ENCODE assay signal across 8 cellular contexts in genomic region chr1:77281491-77282186, GRCh38. TPM values are rescaled to one million over a fixed set of nuclear protein-coding genes. Genes with fewer than 3 reads are reported as not detected.
A peak's percentile ranks its signal among the peaks of the same experiment; 100 is the strongest.
DNase-seq lines count a peak whose midpoint lies in the region; ATAC-seq, FAIRE-seq and TF ChIP-seq lines count a peak whose summit lies in the region.

Gene AK5 (plus strand): TSS chr1:77282019. CDS start chr1:77282314, 295 bp downstream.

- H3K27me3 ChIP-seq in HepG2 (ENCODE audit: control insufficient read depth in 1 of 2, insufficient read depth in 2 of 2, low read length in 2 of 2), result peaks cover 7 to 50% of the 10 kb centered on the region in 2 experiments; a peak in 4 of 5 replicates

- H2AFZ ChIP-seq in HepG2 (ENCODE audit: low read length), result no peak within 1 kb of the TSS

- H3K9me3 ChIP-seq in HepG2 (ENCODE audit: low read length), result no peaks in the 10 kb centered on the region

- TF ChIP-seq RAD21 in HepG2 (CRISPR knock-in tag; IDR thresholded peaks at IDR 0.05), result no peak

- WGBS in HepG2 (ENCODE audit: low lambda C conversion rate), result 13% methylated on average over 10 of the region's 71 CpGs

- BruUV-seq in HepG2 (replicated peaks; lab: Mats Ljungman, UMichigan), result no TSS peak

- TF ChIP-seq CTCF in HepG2 (CRISPR knock-in tag; IDR thresholded peaks at IDR 0.05), result no peak

- H3K79me2 ChIP-seq in HepG2 (ENCODE audit: insufficient read depth, low read length), result no peaks in the 10 kb centered on the region

- intact Hi-C loops in HepG2 (cut with micrococcal nuclease; ENCODE audit: unreplicated experiment), result no loop called here

- peak within 1 kb of the TSS; percentile 60 for H3K4me2 ChIP-seq in HepG2 (ENCODE audit: low read depth, low read length)

- peak within 1 kb of the TSS; percentile 24 to 64 (median 34); a peak in 4 of 6 replicates for H3K4me3 ChIP-seq in HepG2 (replicated peaks in 1 of 3; ENCODE audit: insufficient read depth in 1 of 3, low read depth in 2 of 3, low read length in 3 of 3)

- H3K36me3 ChIP-seq in HepG2 (replicated peaks in 1 of 2; ENCODE audit: control insufficient read depth in 1 of 2, insufficient read depth in 2 of 2, low read length in 2 of 2), result no peaks in the 10 kb centered on the region

- peak; percentile 57 for DNase-seq in ACHN
- DNase-seq in Kasumi-1 (lab: John Stamatoyannopoulos, UW), result peak; percentile 14 to 21
- DNase-seq in activated CD4-positive, alpha-beta T cell treated with anti-CD3 and anti-CD28 coated beads for 4 hours, result peak; percentile 46 to 47
- peak in 1 of 2 donors; percentile 66 for DNase-seq in dermis microvascular lymphatic vessel endothelial cell (ENCODE audit: low read depth in 2 of 2)
- no peak for DNase-seq in HepG2 (ENCODE audit: low spot score)
- DNase-seq in stimulated activated CD4-positive, alpha-beta T cell treated with anti-CD3 and anti-CD28 coated beads, Interleukin-2, amount 100 ng/mL, for 4 hours (ENCODE audit: low read depth), result peak; percentile 49
- DNase-seq in HT-29 (ENCODE audit: low spot score), result no peak

- in situ Hi-C loops in ACHN (cut with HindIII; ENCODE audit: low pct_ligation_motif_present, low pct_unique_long_range_greater_than_20kb, low sequenced_read_pairs), result no loop called here
- in situ Hi-C loops in HepG2 (cut with HindIII; ENCODE audit: extremely low pct_ligation_motif_present, low pct_unique_long_range_greater_than_20kb), result no loop called here

- CTCF ChIA-PET in HepG2 (lab: Yijun Ruan, JAX; ENCODE audit: low intra/inter-chr PET ratio, low total read pairs), result no interaction called here

- no peak for FAIRE-seq in HepG2 (lab: Jason Lieb, UNC)

- ATAC-seq in GM19351 (IDR thresholded peaks at IDR 0.05; ENCODE audit: unreplicated experiment), result peak; percentile 45
- peak; percentile 96 for ATAC-seq in HepG2

- H3K9ac ChIP-seq in HepG2 (ENCODE audit: insufficient read depth, low read depth, low read length), result no peak within 1 kb of the TSS

- H4K20me1 ChIP-seq in HepG2 (ENCODE audit: insufficient read depth, low read length), result no peaks in the 10 kb centered on the region

- no peak for TF ChIP-seq EP300 in HepG2 (IDR thresholded peaks at IDR 0.05; ENCODE audit: low read depth in 2 of 2, low read length in 2 of 2)
- no peak for TF ChIP-seq EP300 in HepG2 (CRISPR knock-in tag; IDR thresholded peaks at IDR 0.05; ENCODE audit: borderline replicate concordance)

- POLR2A ChIA-PET in HepG2 (lab: Yijun Ruan, JAX), result no interaction called here

- peaks cover 8% of the 10 kb centered on the region for H3K4me1 ChIP-seq in HepG2 (ENCODE audit: insufficient read depth, low read length)

- TF ChIP-seq POLR2A in HepG2 (IDR thresholded peaks at IDR 0.05; ENCODE audit: insufficient read depth in 1 of 2, low read depth in 2 of 2, low read length in 2 of 2), result no peak

- no peak within 1 kb of the TSS for H3K27ac ChIP-seq in HepG2 (ENCODE audit: extremely low read length, insufficient read depth, low read length)

TF ChIP-seq in HepG2, 621 proteins besides CTCF, POLR2A, EP300 and RAD21 (continues in another document):
- TF ChIP-seq ZNF800 (CRISPR knock-in tag; IDR thresholded peaks at IDR 0.05) (peak; percentile 87; the same call in 1 of the 2 replicates), TEAD2 (CRISPR knock-in tag; IDR thresholded peaks at IDR 0.05) (no peak), ZFP37 (CRISPR knock-in tag; IDR thresholded peaks at IDR 0.05; ENCODE audit: borderline replicate concordance) (no peak), FOSL2 (CRISPR knock-in tag; IDR thresholded peaks at IDR 0.05) (no peak), IKZF1 (IDR thresholded peaks at IDR 0.05) (no peak), CAMTA2 (CRISPR knock-in tag; IDR thresholded peaks at IDR 0.05; ENCODE audit: borderline replicate concordance) (no peak), REXO4 (CRISPR knock-in tag; IDR thresholded peaks at IDR 0.05; ENCODE audit: borderline replicate concordance) (no peak), KDM5B (CRISPR knock-in tag; IDR thresholded peaks at IDR 0.05; ENCODE audit: borderline replicate concordance) (peak; percentile 57; the same call in 1 of the 2 replicates), ZBTB37 (CRISPR knock-in tag; IDR thresholded peaks at IDR 0.05) (no peak), CC2D1A (CRISPR knock-in tag; IDR thresholded peaks at IDR 0.05) (no peak), CREB1 (IDR thresholded peaks at IDR 0.05) (no peak), CREB1 (CRISPR knock-in tag; IDR thresholded peaks at IDR 0.05) (no peak), ZNF766 (CRISPR knock-in tag; IDR thresholded peaks at IDR 0.05; ENCODE audit: borderline replicate concordance) (no peak), HDAC1 (CRISPR knock-in tag; IDR thresholded peaks at IDR 0.05) (0 out of 2 replicates have a peak, but pooled peaks have one; percentile 25), ZBTB7B (CRISPR knock-in tag; IDR thresholded peaks at IDR 0.05) (no peak), PHF20 (CRISPR knock-in tag; IDR thresholded peaks at IDR 0.05) (no peak), ZNF552 (CRISPR knock-in tag; IDR thresholded peaks at IDR 0.05; ENCODE audit: borderline replicate concordance) (no peak), KDM1A (CRISPR knock-in tag; IDR thresholded peaks at IDR 0.05) (no peak), HNRNPLL (IDR thresholded peaks at IDR 0.05; ENCODE audit: low read depth, low read length, poor library complexity, severe bottlenecking) (peak; percentile 79), ONECUT2 (CRISPR knock-in tag; IDR thresholded peaks at IDR 0.05) (no peak), ZNF501 (CRISPR knock-in tag; IDR thresholded peaks at IDR 0.05) (no peak), CBX2 (IDR thresholded peaks at IDR 0.05; ENCODE audit: low read depth, low read length) (no peak), CBX2 (CRISPR knock-in tag; IDR thresholded peaks at IDR 0.05; ENCODE audit: low read depth) (no peak), GATAD1 (CRISPR knock-in tag; IDR thresholded peaks at IDR 0.05) (no peak), EZH2 (conservative IDR thresholded peaks at IDR 0.05; ENCODE audit: low read depth, low read length) (no peak), JDP2 (CRISPR knock-in tag; IDR thresholded peaks at IDR 0.05; ENCODE audit: borderline replicate concordance) (no peak), THYN1 (CRISPR knock-in tag; IDR thresholded peaks at IDR 0.05; ENCODE audit: borderline replicate concordance, low read depth) (no peak), MAFG (CRISPR knock-in tag; IDR thresholded peaks at IDR 0.05) (no peak), DNMT1 (CRISPR knock-in tag; IDR thresholded peaks at IDR 0.05) (0 out of 2 replicates have a peak, but pooled peaks have one; percentile 33)

RNA-seq across cellular contexts. Expression of gene AK5, which starts in this region (rescaled TPM):
- total RNA-seq in dermis microvascular lymphatic vessel endothelial cell (13.3 and 39.7 TPM in 2 replicates), HepG2 (2016; rRNA removed; fragmentation: Illumina TruSeq; extraction: Trizol) (not detected in 2 replicates)
- total RNA-seq in HepG2 (2016; cell fraction: cytosol; rRNA removed; fragmentation: Illumina TruSeq; extraction: Trizol; ENCODE audit: low read depth), result not detected in 2 replicates
- not detected in 2 replicates for total RNA-seq in HepG2 (2016; cell fraction: insoluble cytoplasmic fraction; rRNA removed; fragmentation: Illumina TruSeq; extraction: Trizol)
- not detected in 2 replicates for total RNA-seq in HepG2 (2016; cell fraction: membrane; rRNA removed; fragmentation: Illumina TruSeq; extraction: Trizol)
- total RNA-seq in HepG2 (2016; cell fraction: nucleus; rRNA removed; fragmentation: Illumina TruSeq; extraction: Trizol), result not detected in 2 replicates
- not detected in 2 replicates for polyA plus RNA-seq in HepG2 (2011; rRNA removed)
- polyA plus RNA-seq in HepG2 (2011; cell fraction: cytosol; rRNA removed), result not detected in 2 replicates
- polyA plus RNA-seq in HepG2 (2011; cell fraction: nucleus; rRNA removed), result not detected in 2 replicates
- not detected in 2 replicates for polyA plus RNA-seq in HepG2 (2012)
- not detected in 2 replicates for polyA plus RNA-seq in HepG2 (2016; cell fraction: cytosol; fragmentation: Illumina TruSeq; extraction: Trizol; ENCODE audit: low read depth)
- polyA plus RNA-seq in HepG2 (2016; cell fraction: insoluble cytoplasmic fraction; fragmentation: Illumina TruSeq; extraction: Trizol; ENCODE audit: low read depth), result not detected in 2 replicates
- not detected in 2 replicates for polyA plus RNA-seq in HepG2 (2016; cell fraction: membrane; fragmentation: Illumina TruSeq; extraction: Trizol; ENCODE audit: low read depth)
- not detected in 2 replicates for polyA plus RNA-seq in HepG2 (2016; cell fraction: nucleus; fragmentation: Illumina TruSeq; extraction: Trizol; ENCODE audit: insufficient read depth, low read depth)
- not detected in 2 replicates for polyA minus RNA-seq in HepG2 (2011; rRNA and poly(A)+ RNA removed; ENCODE audit: low replicate concordance)
- not detected in 2 replicates for polyA minus RNA-seq in HepG2 (2011; cell fraction: cytosol; rRNA and poly(A)+ RNA removed)
- not detected in 2 replicates for polyA minus RNA-seq in HepG2 (2011; cell fraction: nucleus; rRNA and poly(A)+ RNA removed)
- not detected in 2 replicates for total RNA-seq in HT-29 (2014; rRNA removed; shearing (Covaris generic))

Comparison
In these comparisons a context has a peak if more than half of its experiments do, and no peak if none do; other contexts are left out.
1. RNA of gene AK5 (total RNA-seq): 13.3 to 39.7 TPM in dermis microvascular lymphatic vessel endothelial cell; not detected in HepG2 and not detected in HT-29; every median in the first group is over 10 times any median in the second.
2. Peak in ATAC-seq, H3K4me3 ChIP-seq and H3K4me2 ChIP-seq in HepG2; RNA of the gene not detected or under 1 TPM.
3. DNase-seq: peak in ACHN (single experiment), Kasumi-1 (2 of 2), activated CD4-positive, alpha-beta T cell treated with anti-CD3 and anti-CD28 coated beads for 4 hours (2 of 2) and stimulated activated CD4-positive, alpha-beta T cell treated with anti-CD3 and anti-CD28 coated beads, Interleukin-2, amount 100 ng/mL, for 4 hours (single experiment); none in HepG2 (single experiment) and HT-29 (single experiment).